In the genomic region with DNA sequence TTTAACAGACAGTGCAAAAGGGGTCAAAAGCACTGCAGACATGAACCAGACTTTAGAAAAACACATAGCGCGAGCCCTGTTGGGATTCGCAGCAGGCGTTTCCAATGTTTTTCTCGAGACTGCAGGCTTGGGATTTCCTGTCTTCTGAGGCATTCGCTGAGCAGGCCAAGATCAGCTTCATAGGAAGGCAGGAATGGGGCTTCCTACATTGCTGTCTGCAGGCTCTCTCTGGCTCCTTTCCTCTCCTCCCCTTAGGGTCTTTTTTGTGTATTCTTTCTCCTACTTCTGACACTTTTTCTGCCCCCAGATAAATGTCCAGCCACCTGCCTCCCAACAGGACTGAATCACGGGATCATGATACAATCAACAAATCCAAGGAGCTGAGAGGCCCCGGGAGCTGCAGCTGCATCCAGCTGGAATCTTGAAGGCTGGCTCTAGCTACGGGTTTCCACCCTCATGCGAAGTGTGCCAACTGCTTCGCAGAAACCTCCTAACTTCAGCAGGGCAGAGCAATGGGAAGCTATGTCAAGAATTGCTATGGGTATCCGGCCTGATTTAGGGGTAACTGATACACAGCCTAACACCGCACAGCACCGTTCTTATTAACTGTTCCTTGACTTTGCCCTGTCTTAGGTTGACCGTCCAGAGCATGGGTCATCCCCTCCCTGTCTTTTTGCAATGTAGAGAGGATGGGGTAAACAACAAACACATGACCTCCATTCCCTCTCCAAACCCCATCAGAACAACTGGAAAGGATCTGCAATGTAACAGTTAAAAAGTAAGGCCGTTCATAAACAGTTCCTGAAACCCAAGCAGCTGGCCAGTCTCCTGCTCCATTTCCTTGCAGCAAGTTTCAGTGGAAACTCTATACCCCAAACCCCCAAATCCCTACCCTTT, we compare ENCODE assay signal across 2 cellular contexts.
A peak's percentile ranks its signal among the peaks of the same experiment; 100 is the strongest.
TF ChIP-seq lines count a peak whose summit lies in the region.

No MANE protein-coding gene starts in this region.

TF ChIP-seq in GM12891, 5 proteins besides CTCF, POLR2A, EP300 and RAD21:
- no peak for TF ChIP-seq POLR2AphosphoS5 (IDR thresholded peaks at IDR 0.05; ENCODE audit: low read depth, low read length)
- no peak for TF ChIP-seq POU2F2 (IDR thresholded peaks at IDR 0.05; ENCODE audit: low read depth, low read length)
- no peak for TF ChIP-seq SPI1 (IDR thresholded peaks at IDR 0.05; ENCODE audit: low read depth, low read length)
- TF ChIP-seq PAX5 (IDR thresholded peaks at IDR 0.05; ENCODE audit: insufficient read depth, low read length, severe bottlenecking), result no peak
- TF ChIP-seq TAF1 (IDR thresholded peaks at IDR 0.05; ENCODE audit: low read depth, low read length), result no peak

TF ChIP-seq in HepG2, 621 proteins besides CTCF, POLR2A, EP300 and RAD21:
- TF ChIP-seq ARNTL (CRISPR knock-in tag; IDR thresholded peaks at IDR 0.05), result no peak
- no peak for TF ChIP-seq ZNF138 (CRISPR knock-in tag; IDR thresholded peaks at IDR 0.05; ENCODE audit: low read depth)
- no peak for TF ChIP-seq ZFP41 (CRISPR knock-in tag; IDR thresholded peaks at IDR 0.05; ENCODE audit: borderline replicate concordance)
- TF ChIP-seq, protein P1, sequence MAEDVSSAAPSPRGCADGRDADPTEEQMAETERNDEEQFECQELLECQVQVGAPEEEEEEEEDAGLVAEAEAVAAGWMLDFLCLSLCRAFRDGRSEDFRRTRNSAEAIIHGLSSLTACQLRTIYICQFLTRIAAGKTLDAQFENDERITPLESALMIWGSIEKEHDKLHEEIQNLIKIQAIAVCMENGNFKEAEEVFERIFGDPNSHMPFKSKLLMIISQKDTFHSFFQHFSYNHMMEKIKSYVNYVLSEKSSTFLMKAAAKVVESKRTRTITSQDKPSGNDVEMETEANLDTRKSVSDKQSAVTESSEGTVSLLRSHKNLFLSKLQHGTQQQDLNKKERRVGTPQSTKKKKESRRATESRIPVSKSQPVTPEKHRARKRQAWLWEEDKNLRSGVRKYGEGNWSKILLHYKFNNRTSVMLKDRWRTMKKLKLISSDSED (CRISPR knock-in tag; IDR thresholded peaks at IDR 0.05), result 0 out of 2 replicates have a peak, but pooled peaks have one; percentile 54
- TF ChIP-seq ZNF7 (CRISPR knock-in tag; IDR thresholded peaks at IDR 0.05), result peak; percentile 66
- TF ChIP-seq, protein P2, sequence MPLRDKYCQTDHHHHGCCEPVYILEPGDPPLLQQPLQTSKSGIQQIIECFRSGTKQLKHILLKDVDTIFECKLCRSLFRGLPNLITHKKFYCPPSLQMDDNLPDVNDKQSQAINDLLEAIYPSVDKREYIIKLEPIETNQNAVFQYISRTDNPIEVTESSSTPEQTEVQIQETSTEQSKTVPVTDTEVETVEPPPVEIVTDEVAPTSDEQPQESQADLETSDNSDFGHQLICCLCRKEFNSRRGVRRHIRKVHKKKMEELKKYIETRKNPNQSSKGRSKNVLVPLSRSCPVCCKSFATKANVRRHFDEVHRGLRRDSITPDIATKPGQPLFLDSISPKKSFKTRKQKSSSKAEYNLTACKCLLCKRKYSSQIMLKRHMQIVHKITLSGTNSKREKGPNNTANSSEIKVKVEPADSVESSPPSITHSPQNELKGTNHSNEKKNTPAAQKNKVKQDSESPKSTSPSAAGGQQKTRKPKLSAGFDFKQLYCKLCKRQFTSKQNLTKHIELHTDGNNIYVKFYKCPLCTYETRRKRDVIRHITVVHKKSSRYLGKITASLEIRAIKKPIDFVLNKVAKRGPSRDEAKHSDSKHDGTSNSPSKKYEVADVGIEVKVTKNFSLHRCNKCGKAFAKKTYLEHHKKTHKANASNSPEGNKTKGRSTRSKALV (CRISPR knock-in tag; IDR thresholded peaks at IDR 0.05), result no peak
